ENCODE assay signal across 15 cellular contexts in the genomic region with DNA sequence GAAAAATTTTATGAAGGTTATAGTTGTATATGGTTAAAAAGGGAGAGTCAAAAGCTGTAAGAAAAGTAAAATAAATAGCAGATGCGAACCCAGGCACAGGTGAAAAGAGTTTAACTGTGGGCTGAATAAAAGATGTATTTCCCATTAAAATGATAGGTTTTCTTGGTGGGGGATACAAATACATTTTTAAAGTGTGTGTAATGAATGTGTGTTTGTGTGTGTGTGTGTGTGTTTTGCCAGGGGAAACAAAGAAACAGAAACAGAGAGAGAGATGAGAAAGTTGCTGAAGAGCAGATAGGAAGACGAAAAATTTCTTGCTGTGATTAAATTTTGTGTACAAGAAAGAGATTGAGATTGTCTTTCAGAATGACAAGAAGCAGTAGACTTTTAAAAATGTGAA. TPM values are rescaled to one million over a fixed set of nuclear protein-coding genes. Genes with fewer than 3 reads are reported as not detected.
A peak's percentile ranks its signal among the peaks of the same experiment; 100 is the strongest.
DNase-seq lines count a peak whose midpoint lies in the region; ATAC-seq and TF ChIP-seq lines count a peak whose summit lies in the region.
"Had no signal": no experiment of that assay in that cellular context is flagged by ENCODE, and none has a peak within 500 bp of the region (broad histone marks: within the 10 kb centered on the region; RNA-seq: fewer than 3 reads in every experiment).

No MANE protein-coding gene starts in this region.

- H3K79me2 ChIP-seq in mammary epithelial cell (ENCODE audit: insufficient read depth, low read length): no peaks in the 10 kb centered on the region

- peak overlapping the region; percentile 42 for H3K4me3 Mint-ChIP-seq in MCF 10A (ENCODE audit: unreplicated experiment)
- H3K4me3 Mint-ChIP-seq in type B pancreatic cell: no peak overlapping the region
- H3K4me3 Mint-ChIP-seq: T-helper 1 cell treated with Interleukin-12 subunit alpha and Interleukin-12 subunit beta and Interleukin-4 antibody, amounts not matched to agents 30 μg/mL and 1 μg/mL, for 36 hours had no signal

- TSS peak; percentile 84 for BruUV-seq in MCF 10A (replicated peaks; lab: Mats Ljungman, UMichigan)
- BruUV-seq in mammary epithelial cell (replicated peaks; lab: Mats Ljungman, UMichigan): no TSS peak

- 97% methylated on average over 2 of the region's 2 CpGs for WGBS in mammary epithelial cell (ENCODE audit: low coverage, missing lambda C conversion rate)

- ATAC-seq in GM21723 (IDR thresholded peaks at IDR 0.05; ENCODE audit: unreplicated experiment): no peak

- peaks cover 23% of the 10 kb centered on the region for H3K36me3 Mint-ChIP-seq in MCF 10A (ENCODE audit: insufficient read depth, unreplicated experiment)
- H3K36me3 Mint-ChIP-seq in type B pancreatic cell: no peaks in the 10 kb centered on the region

- H3K4me2 ChIP-seq in mammary epithelial cell (ENCODE audit: insufficient read depth, low read depth, low read length): no peak overlapping the region

- peak overlapping the region; percentile 94 for H3K27ac Mint-ChIP-seq in MCF 10A (ENCODE audit: low read depth, unreplicated experiment)
- H3K27ac Mint-ChIP-seq in type B pancreatic cell: peak overlapping the region; percentile 5
- H3K27ac Mint-ChIP-seq: T-helper 1 cell treated with Interleukin-12 subunit alpha and Interleukin-12 subunit beta and Interleukin-4 antibody, amounts not matched to agents 30 μg/mL and 1 μg/mL, for 36 hours had no signal

- TF ChIP-seq CTCF in MCF 10A (IDR thresholded peaks at IDR 0.05; ENCODE audit: unreplicated experiment) (no peak), mammary epithelial cell (conservative IDR thresholded peaks at IDR 0.05 in 1 of 2, IDR thresholded peaks at IDR 0.05 in 1 of 2; ENCODE audit: extremely low read depth in 1 of 2, insufficient read depth in 1 of 2, low read depth in 1 of 2, low read length in 2 of 2) (no peak), choroid plexus epithelial cell (conservative IDR thresholded peaks at IDR 0.05; ENCODE audit: low read depth, low read length) (no peak), type B pancreatic cell (conservative IDR thresholded peaks at IDR 0.05) (no peak)

- dilution Hi-C loops in mammary epithelial cell (cut with HindIII; ENCODE audit: low sequenced_read_pairs): no loop called here

- H3K4me3 ChIP-seq in mammary epithelial cell (replicated peaks in 1 of 3; ENCODE audit: insufficient read depth in 1 of 3, low read depth in 2 of 3, low read length in 3 of 3) (no peak overlapping the region), choroid plexus epithelial cell (ENCODE audit: low read depth, low read length) (no peak overlapping the region)
- H3K4me3 ChIP-seq: colonic mucosa had no signal

- CTCF ChIA-PET in MCF 10A (lab: Yijun Ruan, JAX) (no interaction called here), mammary epithelial cell (lab: Charles Lee; ENCODE audit: low non-redundant PET) (no interaction called here)

- in situ Hi-C loops in mammary epithelial cell (cut with MboI; ENCODE audit: low sequenced_read_pairs in 2 of 2): no loop called here

- peaks cover 11% of the 10 kb centered on the region for H3K4me1 ChIP-seq in mammary epithelial cell (ENCODE audit: insufficient read depth, low read length)
- H3K4me1 ChIP-seq: colonic mucosa had no signal

- no peaks in the 10 kb centered on the region for H4K20me1 ChIP-seq in mammary epithelial cell (ENCODE audit: insufficient read depth, low read length)

- H3K9ac ChIP-seq in mammary epithelial cell (ENCODE audit: insufficient read depth, low read length): no peak overlapping the region

- H3K9me3 ChIP-seq in mammary epithelial cell (replicated peaks; ENCODE audit: insufficient read depth, low read length): no peaks in the 10 kb centered on the region
- H3K9me3 ChIP-seq: colonic mucosa had no signal

- H3K27me3 ChIP-seq in mammary epithelial cell (ENCODE audit: insufficient read depth, low read length): no peaks in the 10 kb centered on the region
- H3K27me3 ChIP-seq: colonic mucosa had no signal

- H3K27me3 Mint-ChIP-seq in MCF 10A (ENCODE audit: insufficient read depth, unreplicated experiment) (no peaks in the 10 kb centered on the region), type B pancreatic cell (no peaks in the 10 kb centered on the region)

- H3K27ac ChIP-seq in mammary epithelial cell (ENCODE audit: insufficient read depth, low read depth, low read length): no peak overlapping the region

- no peaks in the 10 kb centered on the region for H3K36me3 ChIP-seq in mammary epithelial cell (ENCODE audit: insufficient read depth, low read length)
- H3K36me3 ChIP-seq: colonic mucosa had no signal

- no peak overlapping the region for H2AFZ ChIP-seq in mammary epithelial cell (ENCODE audit: low read depth, low read length)

- POLR2A ChIA-PET in MCF 10A (lab: Yijun Ruan, JAX): interaction anchor here (0.6 to 3.4 kb wide), 7 partner anchors 7 to 1359 kb away, joined by 3 to 44 read pairs (median 5); a partner anchor contains a TSS

- DNase-seq in MCF 10A (ENCODE audit: unreplicated experiment): no peak
- DNase-seq in mammary epithelial cell: no peak
- DNase-seq in choroid plexus epithelial cell (ENCODE audit: low read depth): peak; percentile 48
- peak; percentile 53 for DNase-seq in myocyte (ENCODE audit: low read depth)
- DNase-seq in type B pancreatic cell (ENCODE audit: extremely low spot score, unreplicated experiment): no peak
- no peak for DNase-seq in NCI-H2081 treated with DMSO at 0.1 percent for 48 hours (lab: John Stamatoyannopoulos, UW)
- DNase-seq in epidermal melanocyte (ENCODE audit: insufficient read length, low spot score): no peak
- DNase-seq: activated CD4-positive, alpha-beta T cell treated with anti-CD3 and anti-CD28 coated beads, Interleukin-2, amount 50 U/mL, for 1 hour; activated gamma-delta T cell treated with Interleukin-2 at 50 U/mL for 16 hours; colonic mucosa; glutamatergic neuron; NCI-H2171; retina had no signal

- H3K4me1 Mint-ChIP-seq in MCF 10A (ENCODE audit: insufficient read depth, unreplicated experiment): peaks cover 45% of the 10 kb centered on the region
- H3K4me1 Mint-ChIP-seq in type B pancreatic cell (ENCODE audit: unreplicated experiment): peaks cover 10% of the 10 kb centered on the region

- H3K9me3 Mint-ChIP-seq in MCF 10A (ENCODE audit: unreplicated experiment) (no peaks in the 10 kb centered on the region), type B pancreatic cell (no peaks in the 10 kb centered on the region)
- H3K9me3 Mint-ChIP-seq: T-helper 1 cell treated with Interleukin-12 subunit alpha and Interleukin-12 subunit beta and Interleukin-4 antibody, amounts not matched to agents 30 μg/mL and 1 μg/mL, for 36 hours had no signal

- intact Hi-C loops in MCF 10A (cut with micrococcal nuclease) (no loop called here), mammary epithelial cell (cut with micrococcal nuclease) (no loop called here)

RNA-seq across cellular contexts. Expression of a gene that starts 12.1 kb away (rescaled TPM):
- total RNA-seq in MCF 10A (2022): 67.4 and 71.1 TPM in 2 replicates
- under 1 TPM in 1 of 2 donors, not detected in 1; 0.33 TPM for total RNA-seq in mammary epithelial cell
- 0.50 TPM for polyA plus RNA-seq in mammary epithelial cell
- not detected for polyA minus RNA-seq in mammary epithelial cell
- 151 and 170 TPM in 2 replicates for total RNA-seq in myocyte
- 24.9 TPM for polyA plus RNA-seq in myocyte (2012)
- 9.6 and 12.2 TPM in 2 replicates for total RNA-seq in type B pancreatic cell (ENCODE audit: low replicate concordance)

Comparison
In these comparisons a context has a peak if more than half of its experiments do, and no peak if none do; other contexts are left out.
1. DNase-seq: peak in choroid plexus epithelial cell (single experiment) and myocyte (single experiment); none in MCF 10A (single experiment), mammary epithelial cell (single experiment), type B pancreatic cell (single experiment), NCI-H2081 treated with DMSO at 0.1 percent for 48 hours (single experiment) and epidermal melanocyte (single experiment).